ENCODE assay signal across 8 cellular contexts in genomic region chr5:163460562-163461176, GRCh38. TPM values are rescaled to one million over a fixed set of nuclear protein-coding genes. Genes with fewer than 3 reads are reported as not detected.
DNase-seq lines count a peak whose midpoint lies in the region; TF ChIP-seq lines count a peak whose summit lies in the region.

Gene HMMR (plus strand): TSS chr5:163460632. CDS start chr5:163460693, 61 bp downstream.

- peak within 1 kb of the TSS; percentile 100 for H3K27ac ChIP-seq in A673 (ENCODE audit: low read depth, low read length, poor library complexity, severe bottlenecking)
- peak within 1 kb of the TSS; percentile 89 to 98 (median 94) for H3K27ac ChIP-seq in adrenal gland
- peak within 1 kb of the TSS; percentile 95 to 96 (median 95) for H3K27ac ChIP-seq in transverse colon

- H3K4me1 ChIP-seq in A673 (ENCODE audit: insufficient read depth, low read length, poor library complexity, severe bottlenecking), result peaks cover 31% of the 10 kb centered on the region
- peaks cover 5% of the 10 kb centered on the region for H3K4me1 ChIP-seq in ES-I3 (ENCODE audit: insufficient read depth, low read length)
- H3K4me1 ChIP-seq in adrenal gland (replicated peaks in 1 of 2), result peaks cover 16 to 38% of the 10 kb centered on the region in 2 donors
- H3K4me1 ChIP-seq in transverse colon, result peaks cover 14 to 36% (median 25%) of the 10 kb centered on the region in 4 donors

- POLR2A ChIA-PET in A673 (lab: Charles Lee; ENCODE audit: low non-redundant PET), result interaction anchor here (0.7 to 1.6 kb wide), 3 partner anchors 19 to 138 kb away, joined by 3 to 7 read pairs (median 3); partner anchors contain the start of gene CCNG1

- DNase-seq in A673 (ENCODE audit: low spot score) (peak; percentile 55), NCI-H1694 (lab: John Stamatoyannopoulos, UW) (peak; percentile 33), adrenal gland (no peak), left kidney (ENCODE audit: low read depth, low spot score) (peak; percentile 68), transverse colon (peak; percentile 16), retina (no peak), cortex of kidney (lab: John Stamatoyannopoulos, UW) (no peak)

- TSS peak; percentile 92 for BruUV-seq in A673 (replicated peaks; lab: Mats Ljungman, UMichigan)

- H3K36me3 ChIP-seq in A673 (ENCODE audit: insufficient read depth, low read length, poor library complexity, severe bottlenecking) (peaks cover 31% of the 10 kb centered on the region), ES-I3 (ENCODE audit: insufficient read depth, low read length) (peaks cover 2% of the 10 kb centered on the region), adrenal gland (replicated peaks in 1 of 2) (no peaks in the 10 kb centered on the region), transverse colon (peaks cover 0 to 5% (median 0%) of the 10 kb centered on the region in 4 donors)

- CTCF ChIA-PET in A673 (lab: Charles Lee), result no interaction called here

- intact Hi-C loops in A673 (cut with micrococcal nuclease; ENCODE audit: unreplicated experiment) (loop anchor here (2.0 kb wide), 1 partner anchor 44 kb away; the partner anchor contains the start of gene MAT2B), adrenal gland (cut with DNase I) (loop anchor here in 1 of 2 donors (5.0 kb wide), 1 partner anchor 47 kb away; the partner anchor contains the start of gene MAT2B), transverse colon (cut with DNase I; ENCODE audit: low total_unique reads) (no loop called here)

- no peak for TF ChIP-seq EP300 in transverse colon (IDR thresholded peaks at IDR 0.05; ENCODE audit: low read depth)

- no peaks in the 10 kb centered on the region for H3K9me3 ChIP-seq in A673 (ENCODE audit: low read depth, low read length, poor library complexity, severe bottlenecking)
- no peaks in the 10 kb centered on the region for H3K9me3 ChIP-seq in ES-I3 (ENCODE audit: control insufficient read depth, insufficient read depth, low read length)
- no peaks in the 10 kb centered on the region for H3K9me3 ChIP-seq in adrenal gland (replicated peaks in 1 of 3)
- H3K9me3 ChIP-seq in transverse colon, result no peaks in the 10 kb centered on the region

- H3K4me3 ChIP-seq in A673 (ENCODE audit: low read depth, low read length, poor library complexity, severe bottlenecking) (peak within 1 kb of the TSS; percentile 84), adrenal gland (peak within 1 kb of the TSS; percentile 4 to 73 (median 50)), transverse colon (peak within 1 kb of the TSS; percentile 65 to 78 (median 68))

- peak within 1 kb of the TSS; percentile 84 for H3K9ac ChIP-seq in ES-I3 (ENCODE audit: low read depth, low read length)

- TF ChIP-seq POLR2A in adrenal gland (IDR thresholded peaks at IDR 0.05) (peak in 1 of 2 donors; percentile 1), transverse colon (IDR thresholded peaks at IDR 0.05) (no peak)

- H3K27me3 ChIP-seq in A673 (replicated peaks; ENCODE audit: insufficient read depth, low read depth, low read length, poor library complexity) (no peaks in the 10 kb centered on the region), adrenal gland (no peaks in the 10 kb centered on the region), transverse colon (no peaks in the 10 kb centered on the region)

- WGBS in adrenal gland, 4 donors, result 1% methylated on average over 21 to 23 of the region's 23 CpGs
- WGBS in transverse colon (ENCODE audit: low coverage in 1 of 2), 2 donors, result 0 to 2% methylated on average over 8 to 23 of the region's 23 CpGs

- in situ Hi-C loops in transverse colon (cut with MboI; ENCODE audit: low pct_ligation_motif_present in 1 of 4, low pct_unique_long_range_greater_than_20kb in 1 of 4, low sequenced_read_pairs in 3 of 4), result no loop called here

- TF ChIP-seq CTCF in A673 (conservative IDR thresholded peaks at IDR 0.05; ENCODE audit: low read depth, low read length), result no peak
- no peak for TF ChIP-seq CTCF in adrenal gland (IDR thresholded peaks at IDR 0.05)
- no peak for TF ChIP-seq CTCF in transverse colon (IDR thresholded peaks at IDR 0.05)

RNA-seq across cellular contexts. Expression of gene HMMR, which starts in this region (rescaled TPM):
- 57.6 and 64.8 TPM in 2 replicates for total RNA-seq in A673 (2021)
- total RNA-seq in adrenal gland, result 1 to 10 TPM in 6 of 8 donors, under 1 TPM in 1, not detected in 1; 0.95 to 2.5 (median 1.5) TPM
- polyA plus RNA-seq in adrenal gland, result 1 to 10 TPM in 1 of 3 donors, under 1 TPM in 2; 0.24 to 4.1 (median 0.32) TPM
- total RNA-seq in transverse colon, result 1 to 10 TPM in 3 of 4 donors, not detected in 1; 1.6 to 5.7 (median 1.9) TPM

Comparison
In these comparisons a context has a peak if more than half of its experiments do, and no peak if none do; other contexts are left out.
1. DNase-seq: peak in A673 (single experiment), NCI-H1694 (single experiment), left kidney (single experiment) and transverse colon (single experiment); none in adrenal gland (0 of 7), retina (single experiment) and cortex of kidney (single experiment).
2. Peak in every context shown above with its lines, with median percentiles within 50 percentile points of each other: H3K27ac ChIP-seq and H3K4me3 ChIP-seq.